ENCODE assay signal across 17 cellular contexts in the genomic region with DNA sequence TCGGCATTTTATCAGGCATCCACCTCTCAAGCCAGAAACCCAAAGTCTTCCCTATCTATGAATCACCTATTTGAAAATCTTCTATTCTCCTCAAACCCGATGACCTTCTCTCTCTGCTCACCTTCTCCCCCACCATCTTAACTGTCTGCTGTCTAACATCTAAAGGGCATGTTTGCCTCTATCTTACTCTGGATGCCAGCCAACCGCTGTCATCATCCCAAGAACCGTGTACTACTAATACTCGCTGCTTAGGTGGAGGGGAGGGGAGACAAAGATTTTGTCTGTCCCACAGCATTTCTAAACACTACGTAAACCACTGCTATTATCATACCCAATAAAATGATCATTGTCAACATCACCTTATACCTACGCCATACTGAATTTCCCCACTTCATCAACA.
"Had no signal": no experiment of that assay in that cellular context is flagged by ENCODE, and none has a peak within 500 bp of the region (broad histone marks: within the 10 kb centered on the region; RNA-seq: fewer than 3 reads in every experiment).

No MANE protein-coding gene starts in this region.

- FAIRE-seq: colon, keratinocyte, small intestine had no signal

- H3K4me3 ChIP-seq: left ventricle myocardium inferior, lung, psoas muscle, stomach had no signal

- H3K27me3 ChIP-seq: foreskin keratinocyte, neutrophil, stomach had no signal

- H3K9me3 ChIP-seq: left ventricle myocardium inferior, neutrophil, psoas muscle, stomach had no signal

- H3K27me3 Mint-ChIP-seq: dendritic cell treated with granulocyte-macrophage colony-stimulating factor and Interleukin-4, amounts not matched to agents 40 ng/mL and 50 ng/mL, for 4 days; effector memory CD8-positive, alpha-beta T cell; naive thymus-derived CD4-positive, alpha-beta T cell had no signal

- ATAC-seq: effector memory CD8-positive, alpha-beta T cell; foreskin keratinocyte; naive thymus-derived CD4-positive, alpha-beta T cell; psoas muscle had no signal

- H3K27ac ChIP-seq: foreskin keratinocyte, left ventricle myocardium inferior, neutrophil, psoas muscle, stomach had no signal

- H3K4me3 Mint-ChIP-seq: dendritic cell treated with granulocyte-macrophage colony-stimulating factor and Interleukin-4, amounts not matched to agents 40 ng/mL and 50 ng/mL, for 4 days; effector memory CD8-positive, alpha-beta T cell; immature natural killer cell; naive thymus-derived CD4-positive, alpha-beta T cell had no signal

- H3K27ac Mint-ChIP-seq: dendritic cell treated with granulocyte-macrophage colony-stimulating factor and Interleukin-4, amounts not matched to agents 40 ng/mL and 50 ng/mL, for 4 days had no signal

- H3K9me3 Mint-ChIP-seq: dendritic cell treated with granulocyte-macrophage colony-stimulating factor and Interleukin-4, amounts not matched to agents 40 ng/mL and 50 ng/mL, for 4 days; effector memory CD8-positive, alpha-beta T cell; naive thymus-derived CD4-positive, alpha-beta T cell had no signal

- DNase-seq: effector memory CD8-positive, alpha-beta T cell; foreskin keratinocyte; immature natural killer cell; left ventricle myocardium inferior; naive thymus-derived CD4-positive, alpha-beta T cell; psoas muscle; retina; small intestine; stimulated activated CD4-positive, alpha-beta T cell treated with anti-CD3 and anti-CD28 coated beads, Interleukin-12 subunit alpha, Interleukin-12 subunit beta, amount 100 ng/mL, for 4 hours; stimulated activated naive CD4-positive, alpha-beta T cell; stomach; trophoblast cell had no signal

- H3K4me1 ChIP-seq: foreskin keratinocyte, psoas muscle, stomach had no signal
